Comparison of ENCODE assay signal across 21 cellular contexts in the genomic region with DNA sequence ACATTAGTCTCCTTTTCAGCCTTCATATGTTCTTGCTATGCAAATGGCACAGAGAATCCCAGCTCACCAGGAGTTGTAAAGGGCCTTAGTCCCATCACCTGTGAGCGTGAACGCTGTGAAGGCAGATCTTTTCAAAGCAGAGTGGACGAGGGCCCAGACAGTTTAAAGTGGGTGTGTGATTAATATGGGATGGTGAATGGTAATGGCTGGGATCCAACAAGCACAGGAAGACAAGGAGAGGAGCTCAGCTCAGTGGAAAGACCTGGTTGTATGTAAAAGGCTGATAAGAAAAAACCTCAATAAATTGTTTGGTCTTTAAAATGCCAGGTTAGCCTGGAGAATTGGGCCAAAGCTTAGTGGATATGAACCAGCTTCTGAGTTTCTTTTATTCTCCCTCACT.
"Had no signal": no experiment of that assay in that cellular context is flagged by ENCODE, and none has a peak within 500 bp of the region (broad histone marks: within the 10 kb centered on the region; RNA-seq: fewer than 3 reads in every experiment).

No MANE protein-coding gene starts in this region.

- H3K9me3 ChIP-seq: lower lobe of right lung, sigmoid colon, testis, vagina had no signal

- DNase-seq: activated CD4-positive, alpha-beta T cell treated with anti-CD3 and anti-CD28 coated beads, Interleukin-2, amount 10 ng/mL, durations not matched to agents 7 days and 5 days; activated CD4-positive, CD25-positive, alpha-beta regulatory T cell treated with anti-CD3 and anti-CD28 coated beads, Interleukin-2, amount 50 U/mL, for 72 hours; activated CD8-positive, alpha-beta memory T cell treated with anti-CD3 and anti-CD28 coated beads, Interleukin-2, amount 10 ng/mL, durations not matched to agents 7 days and 5 days; activated CD8-positive, alpha-beta T cell treated with anti-CD3 and anti-CD28 coated beads for 36 hours; activated effector memory CD4-positive, alpha-beta T cell treated with anti-CD3 and anti-CD28 coated beads, Interleukin-2, amount 50 U/mL, for 16 hours; activated naive CD4-positive, alpha-beta T cell treated with anti-CD3 and anti-CD28 coated beads, Interleukin-2, amount 10 ng/mL, durations not matched to agents 7 days and 5 days; activated T-cell treated with anti-CD3 and anti-CD28 coated beads for 4 hours; anterior cingulate cortex; central memory CD4-positive, alpha-beta T cell; dermis blood vessel endothelial cell; effector CD8-positive, alpha-beta T cell; foreskin melanocyte; lower lobe of right lung; naive thymus-derived CD8-positive, alpha-beta T cell; sigmoid colon; stimulated activated CD4-positive, alpha-beta T cell treated with anti-CD3 and anti-CD28 coated beads, Interleukin-4, amount 100 ng/mL, for 1 hour; stimulated activated naive CD4-positive, alpha-beta T cell; testis; trophoblast cell; WERI-Rb-1 had no signal

- H3K27me3 ChIP-seq: sigmoid colon, testis, vagina had no signal

- H3K36me3 ChIP-seq: lower lobe of right lung, sigmoid colon, vagina, WERI-Rb-1 had no signal

- H3K4me1 ChIP-seq: lower lobe of right lung, sigmoid colon, testis, vagina had no signal

- H3K27ac ChIP-seq: lower lobe of right lung, sigmoid colon, testis, vagina, WERI-Rb-1 had no signal

- H3K4me3 ChIP-seq: lower lobe of right lung, sigmoid colon, testis, vagina had no signal
